In the genomic region with DNA sequence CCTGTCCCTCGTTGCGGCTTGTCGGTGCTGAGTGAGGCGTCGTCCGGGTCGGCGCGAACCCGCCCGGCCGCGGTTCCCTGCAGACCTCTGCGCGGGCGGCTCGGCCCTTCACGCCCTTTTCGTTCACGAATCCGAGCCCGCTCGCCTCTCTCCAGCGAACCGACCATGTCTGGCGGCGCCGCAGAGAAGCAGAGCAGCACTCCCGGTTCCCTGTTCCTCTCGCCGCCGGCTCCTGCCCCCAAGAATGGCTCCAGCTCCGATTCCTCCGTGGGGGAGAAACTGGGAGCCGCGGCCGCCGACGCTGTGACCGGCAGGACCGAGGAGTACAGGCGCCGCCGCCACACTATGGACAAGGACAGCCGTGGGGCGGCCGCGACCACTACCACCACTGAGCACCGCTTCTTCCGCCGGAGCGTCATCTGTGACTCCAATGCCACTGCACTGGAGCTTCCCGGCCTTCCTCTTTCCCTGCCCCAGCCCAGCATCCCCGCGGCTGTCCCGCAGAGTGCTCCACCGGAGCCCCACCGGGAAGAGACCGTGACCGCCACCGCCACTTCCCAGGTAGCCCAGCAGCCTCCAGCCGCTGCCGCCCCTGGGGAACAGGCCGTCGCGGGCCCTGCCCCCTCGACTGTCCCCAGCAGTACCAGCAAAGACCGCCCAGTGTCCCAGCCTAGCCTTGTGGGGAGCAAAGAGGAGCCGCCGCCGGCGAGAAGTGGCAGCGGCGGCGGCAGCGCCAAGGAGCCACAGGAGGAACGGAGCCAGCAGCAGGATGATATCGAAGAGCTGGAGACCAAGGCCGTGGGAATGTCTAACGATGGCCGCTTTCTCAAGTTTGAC, we compare ENCODE assay signal across 8 cellular contexts.
DNase-seq lines count a peak whose midpoint lies in the region; ATAC-seq, FAIRE-seq and TF ChIP-seq lines count a peak whose summit lies in the region.

No MANE protein-coding gene starts in this region.

- TF ChIP-seq CTCF in brain microvascular endothelial cell (IDR thresholded peaks at IDR 0.05; ENCODE audit: low read depth, low read length, missing control alignments): no peak

- peak overlapping the region; percentile 80 for H3K4me3 ChIP-seq in brain microvascular endothelial cell (ENCODE audit: low read depth, low read length)

- no peaks in the 10 kb centered on the region for H3K27me3 ChIP-seq in brain microvascular endothelial cell (replicated peaks)

- peak; percentile 5 for ATAC-seq in HG03135 (IDR thresholded peaks at IDR 0.05; ENCODE audit: unreplicated experiment)

- in situ Hi-C loops in brain microvascular endothelial cell (cut with HindIII; ENCODE audit: low pct_ligation_motif_present, low sequenced_read_pairs): no loop called here

- no peaks in the 10 kb centered on the region for H3K36me3 ChIP-seq in brain microvascular endothelial cell (replicated peaks)

- DNase-seq in NCI-H2081 (lab: John Stamatoyannopoulos, UW) (peak; percentile 3 to 51), NCI-H2081 treated with DMSO at 0.1 percent for 48 hours (lab: John Stamatoyannopoulos, UW) (no peak), T-helper 2 cell (peak; percentile 21 to 56 (median 38)), brain microvascular endothelial cell (no peak), islet precursor cell (peak; percentile 66), GM19239 (ENCODE audit: insufficient read length, low spot score) (no peak)
- peak; percentile 11 to 33 for DNase-seq in stimulated activated CD4-positive, alpha-beta T cell treated with anti-CD3 and anti-CD28 coated beads, Interleukin-15, amount 100 ng/mL, for 1 hour (ENCODE audit: low read depth in 1 of 2, low spot score in 1 of 2)

- FAIRE-seq in GM19239 (lab: Jason Lieb, UNC): no peak

- peak overlapping the region; percentile 55 for H3K27ac ChIP-seq in brain microvascular endothelial cell

Comparison
In these comparisons a context has a peak if more than half of its experiments do, and no peak if none do; other contexts are left out.
1. DNase-seq: peak in NCI-H2081 (2 of 2), T-helper 2 cell (5 of 5), islet precursor cell (single experiment) and stimulated activated CD4-positive, alpha-beta T cell treated with anti-CD3 and anti-CD28 coated beads, Interleukin-15, amount 100 ng/mL, for 1 hour (2 of 2); none in NCI-H2081 treated with DMSO at 0.1 percent for 48 hours (single experiment), brain microvascular endothelial cell (single experiment) and GM19239 (single experiment).